In genomic region chr9:124267271-124267807, GRCh38 we compare ENCODE assay signal across 8 cellular contexts. TPM values are rescaled to one million over a fixed set of nuclear protein-coding genes. Genes with fewer than 3 reads are reported as not detected.
DNase-seq lines count a peak whose midpoint lies in the region; TF ChIP-seq lines count a peak whose summit lies in the region.

No MANE protein-coding gene starts in this region.

- no peak for TF ChIP-seq CTCF in Calu3 (IDR thresholded peaks at IDR 0.05; ENCODE audit: unreplicated experiment)
- no peak for TF ChIP-seq CTCF in MCF 10A (IDR thresholded peaks at IDR 0.05; ENCODE audit: unreplicated experiment)

- BruUV-seq in Calu3 (replicated peaks; lab: Mats Ljungman, UMichigan) = no TSS peak
- BruUV-seq in MCF 10A (replicated peaks; lab: Mats Ljungman, UMichigan) = TSS peak; percentile 41

- peaks cover 21% of the 10 kb centered on the region for H3K36me3 Mint-ChIP-seq in Calu3 (ENCODE audit: insufficient read depth, unreplicated experiment)
- H3K36me3 Mint-ChIP-seq in MCF 10A (ENCODE audit: insufficient read depth, unreplicated experiment) = no peaks in the 10 kb centered on the region
- peaks cover 7% of the 10 kb centered on the region for H3K36me3 Mint-ChIP-seq in T-helper 2 cell treated with Interferon-gamma antibody and Interleukin-4, amounts not matched to agents 5 μg/mL and 100 μg/mL, for 36 hours (ENCODE audit: low read depth)

- intact Hi-C loops in Calu3 (cut with micrococcal nuclease; ENCODE audit: unreplicated experiment) (loop anchor here (10.0 kb wide), 1 partner anchor 143 kb away; no protein-coding TSS in a partner anchor), MCF 10A (cut with micrococcal nuclease) (no loop called here)

- H3K27ac Mint-ChIP-seq in Calu3 (ENCODE audit: unreplicated experiment) (peak overlapping the region; percentile 81), MCF 10A (ENCODE audit: low read depth, unreplicated experiment) (peak overlapping the region; percentile 84)
- no peak overlapping the region for H3K27ac Mint-ChIP-seq in T-helper 2 cell treated with Interferon-gamma antibody and Interleukin-4, amounts not matched to agents 5 μg/mL and 100 μg/mL, for 36 hours

- POLR2A ChIA-PET in MCF 10A (lab: Yijun Ruan, JAX) = interaction anchor here (0.6 to 0.9 kb wide), 3 partner anchors 13 to 141 kb away, joined by 3 to 4 read pairs (median 3); no protein-coding TSS in a partner anchor

- H3K4me1 Mint-ChIP-seq in Calu3 (ENCODE audit: low read depth, unreplicated experiment) = peaks cover 28% of the 10 kb centered on the region
- peaks cover 25% of the 10 kb centered on the region for H3K4me1 Mint-ChIP-seq in MCF 10A (ENCODE audit: insufficient read depth, unreplicated experiment)
- H3K4me1 Mint-ChIP-seq in T-helper 2 cell treated with Interferon-gamma antibody and Interleukin-4, amounts not matched to agents 5 μg/mL and 100 μg/mL, for 36 hours (ENCODE audit: low read depth) = peaks cover 5% of the 10 kb centered on the region

- DNase-seq in Calu3 = peak; percentile 64
- peak; percentile 86 for DNase-seq in MV-4-11 (lab: John Stamatoyannopoulos, UW)
- peak; percentile 91 for DNase-seq in MCF 10A (ENCODE audit: unreplicated experiment)
- peak; percentile 87 for DNase-seq in mucosa of gallbladder (ENCODE audit: low spot score)
- DNase-seq in globus pallidus (ENCODE audit: low spot score) = no peak
- DNase-seq in T-helper 2 cell treated with Interferon-gamma antibody and Interleukin-4, amounts not matched to agents 5 μg/mL and 100 μg/mL, for 36 hours (ENCODE audit: low spot score) = no peak
- DNase-seq in hepatic stellate cell (ENCODE audit: low spot score) = no peak
- no peak for DNase-seq in stimulated activated CD4-positive, alpha-beta T cell treated with anti-CD3 and anti-CD28 coated beads, Interleukin-2, amount 100 ng/mL, for 48 hours

- H3K4me3 Mint-ChIP-seq in Calu3 (ENCODE audit: low read depth, unreplicated experiment) (peak overlapping the region; percentile 55), MCF 10A (ENCODE audit: unreplicated experiment) (peak overlapping the region; percentile 13)
- no peak overlapping the region for H3K4me3 Mint-ChIP-seq in T-helper 2 cell treated with Interferon-gamma antibody and Interleukin-4, amounts not matched to agents 5 μg/mL and 100 μg/mL, for 36 hours

- CTCF ChIA-PET in Calu3 (lab: Charles Lee) (interaction anchor here (1.3 kb wide), 1 partner anchor 141 kb away, joined by 5 read pairs; no protein-coding TSS in a partner anchor), MCF 10A (lab: Yijun Ruan, JAX) (interaction anchor here (0.6 kb wide), 1 partner anchor 34 kb away, joined by 3 read pairs; no protein-coding TSS in a partner anchor)

- H3K27me3 Mint-ChIP-seq in Calu3 (ENCODE audit: unreplicated experiment) (no peaks in the 10 kb centered on the region), MCF 10A (ENCODE audit: insufficient read depth, unreplicated experiment) (no peaks in the 10 kb centered on the region)
- H3K27me3 Mint-ChIP-seq in T-helper 2 cell treated with Interferon-gamma antibody and Interleukin-4, amounts not matched to agents 5 μg/mL and 100 μg/mL, for 36 hours (ENCODE audit: low read depth) = no peaks in the 10 kb centered on the region

- H3K9me3 Mint-ChIP-seq in Calu3 (ENCODE audit: low read depth, unreplicated experiment) = no peaks in the 10 kb centered on the region
- H3K9me3 Mint-ChIP-seq in MCF 10A (ENCODE audit: unreplicated experiment) = no peaks in the 10 kb centered on the region
- H3K9me3 Mint-ChIP-seq in T-helper 2 cell treated with Interferon-gamma antibody and Interleukin-4, amounts not matched to agents 5 μg/mL and 100 μg/mL, for 36 hours = no peaks in the 10 kb centered on the region

RNA-seq across cellular contexts. Expression of gene NEK6, which starts 9.6 kb away (rescaled TPM):
- total RNA-seq in Calu3 (2022) (42.2 and 43.0 TPM in 2 replicates), MCF 10A (2022) (25.1 and 27.5 TPM in 2 replicates), mucosa of gallbladder (96.7 TPM)

Comparison
In these comparisons a context has a peak if more than half of its experiments do, and no peak if none do; other contexts are left out.
1. DNase-seq: peak in Calu3 (single experiment), MV-4-11 (single experiment), MCF 10A (single experiment) and mucosa of gallbladder (single experiment); none in globus pallidus (single experiment), T-helper 2 cell treated with Interferon-gamma antibody and Interleukin-4, amounts not matched to agents 5 μg/mL and 100 μg/mL, for 36 hours (single experiment), hepatic stellate cell (single experiment) and stimulated activated CD4-positive, alpha-beta T cell treated with anti-CD3 and anti-CD28 coated beads, Interleukin-2, amount 100 ng/mL, for 48 hours (0 of 2).